In the genomic region with DNA sequence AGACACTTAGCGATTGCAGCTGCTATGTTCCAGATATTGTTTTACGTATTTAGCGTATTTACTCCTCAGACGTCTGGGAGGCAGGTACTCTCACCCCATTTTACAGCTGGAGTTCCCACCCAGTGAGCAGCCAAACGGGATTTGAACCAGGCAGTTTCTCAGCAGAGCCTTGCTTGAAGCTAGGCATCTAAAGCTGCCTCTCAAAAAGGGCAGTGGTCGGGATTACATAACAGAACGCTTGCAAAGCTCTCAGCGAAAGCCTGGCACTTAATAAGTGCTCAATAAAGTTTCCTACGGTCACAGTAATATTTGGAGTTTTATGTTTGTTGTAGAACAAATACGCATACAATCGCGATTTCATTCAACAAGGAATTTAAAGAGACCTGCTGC, we compare ENCODE assay signal across 10 cellular contexts. TPM values are rescaled to one million over a fixed set of nuclear protein-coding genes. Genes with fewer than 3 reads are reported as not detected.
DNase-seq lines count a peak whose midpoint lies in the region; ATAC-seq, FAIRE-seq and TF ChIP-seq lines count a peak whose summit lies in the region.
"Had no signal": no experiment of that assay in that cellular context is flagged by ENCODE, and none has a peak within 500 bp of the region (broad histone marks: within the 10 kb centered on the region; RNA-seq: fewer than 3 reads in every experiment).

No MANE protein-coding gene starts in this region.

- peak overlapping the region; percentile 85 for H3K4me2 ChIP-seq in BLaER1
- H3K4me2 ChIP-seq in GM12878 (ENCODE audit: control insufficient read depth, insufficient read depth), result peak overlapping the region; percentile 97; the same call in 1 of the 2 replicates

- CTCF ChIA-PET in GM12878 (lab: Yijun Ruan, JAX), result interaction anchor here (0.9 to 2.0 kb wide), 6 partner anchors 29 to 306 kb away, joined by 3 to 5 read pairs (median 4); partner anchors contain the start of gene ALAD
- CTCF ChIA-PET in naive thymus-derived CD4-positive, alpha-beta T cell (lab: Charles Lee), result interaction anchor here (0.5 to 0.6 kb wide), 3 partner anchors 39 to 308 kb away, joined by 3 to 4 read pairs (median 3); no protein-coding TSS in a partner anchor

- H3K4me3 ChIP-seq in BLaER1 (peak overlapping the region; percentile 79), HL-60 (replicated peaks; ENCODE audit: insufficient read depth, low read length) (peak overlapping the region; percentile 51; the same call in 1 of the 2 replicates), GM12878 (peak overlapping the region; percentile 66; the same call in 1 of the 2 replicates)
- H3K4me3 ChIP-seq in naive thymus-derived CD4-positive, alpha-beta T cell (ENCODE audit: low read length), result peak overlapping the region; percentile 13

- no peaks in the 10 kb centered on the region for H3K79me2 ChIP-seq in GM12878 (ENCODE audit: control insufficient read depth, insufficient read depth, low read length)

- peaks cover 0 to 3% (median 0%) of the 10 kb centered on the region in 5 donors for H3K36me3 Mint-ChIP-seq in naive thymus-derived CD4-positive, alpha-beta T cell

- no peak overlapping the region for H3K27ac ChIP-seq in BLaER1
- H3K27ac ChIP-seq in HL-60 (replicated peaks), result no peak overlapping the region
- H3K27ac ChIP-seq in GM12878 (ENCODE audit: control insufficient read depth, insufficient read depth), result no peak overlapping the region
- no peak overlapping the region for H3K27ac ChIP-seq in naive thymus-derived CD4-positive, alpha-beta T cell (ENCODE audit: low read depth, low read length)

- RAD21 ChIA-PET in GM12878 (lab: Charles Lee; ENCODE audit: unreplicated experiment), result interaction anchor here (1.5 kb wide), 2 partner anchors 10 to 52 kb away, joined by 3 to 4 read pairs; partner anchors contain the start of gene ALAD

- ATAC-seq in GM12878 (no peak), GM19463 (IDR thresholded peaks at IDR 0.05; ENCODE audit: unreplicated experiment) (no peak)
- no peak for ATAC-seq in naive thymus-derived CD4-positive, alpha-beta T cell

- peak overlapping the region; percentile 73 to 86 (median 80) for H3K4me3 Mint-ChIP-seq in naive thymus-derived CD4-positive, alpha-beta T cell

- no TSS peak for BruUV-seq in GM12878 (replicated peaks; lab: Mats Ljungman, UMichigan)

- no peak for TF ChIP-seq EP300 in GM12878 (IDR thresholded peaks at IDR 0.05; ENCODE audit: borderline replicate concordance in 1 of 2, control insufficient read depth in 1 of 2, low read depth in 2 of 2, low read length in 2 of 2)

- SMC1A ChIA-PET in GM12878 (lab: Charles Lee; ENCODE audit: uncharacterized antibody, unreplicated experiment), result interaction anchor here (0.8 to 1.5 kb wide), 2 partner anchors 12 to 39 kb away, joined by 3 to 4 read pairs; no protein-coding TSS in a partner anchor

- TF ChIP-seq RAD21 in GM12878 (IDR thresholded peaks at IDR 0.05; ENCODE audit: insufficient read depth, low read depth, low read length), result no peak

- H3K9me3 Mint-ChIP-seq in naive thymus-derived CD4-positive, alpha-beta T cell, result peaks cover 0 to 2% (median 0%) of the 10 kb centered on the region in 11 donors

- peaks cover 0 to 39% (median 29%) of the 10 kb centered on the region in 5 donors for H3K27me3 Mint-ChIP-seq in naive thymus-derived CD4-positive, alpha-beta T cell

- TF ChIP-seq POLR2A in GM12878 (IDR thresholded peaks at IDR 0.05; ENCODE audit: low read depth, low read length), result no peak

- no peak for FAIRE-seq in GM12878 (lab: Jason Lieb, UNC)
- no peak for FAIRE-seq in HTR-8/SVneo (lab: Jason Lieb, UNC)
- FAIRE-seq: endothelial cell of umbilical vein had no signal

- 45% methylated on average over 12 of the region's 12 CpGs for WGBS in GM12878 (ENCODE audit: insufficient coverage, insufficient replicate concordance, low lambda C conversion rate, missing lambda C conversion rate)

- H4K20me1 ChIP-seq in BLaER1, result no peaks in the 10 kb centered on the region
- no peaks in the 10 kb centered on the region for H4K20me1 ChIP-seq in GM12878 (ENCODE audit: control insufficient read depth, insufficient read depth)

- peaks cover 10 to 49% (median 21%) of the 10 kb centered on the region in 7 donors for H3K4me1 Mint-ChIP-seq in naive thymus-derived CD4-positive, alpha-beta T cell

- H3K36me3 ChIP-seq in BLaER1, result no peaks in the 10 kb centered on the region
- H3K36me3 ChIP-seq in GM12878 (ENCODE audit: control insufficient read depth in 2 of 2, insufficient read depth in 2 of 2, low read length in 1 of 2), result no peaks in the 10 kb centered on the region
- H3K36me3 ChIP-seq in naive thymus-derived CD4-positive, alpha-beta T cell (ENCODE audit: control insufficient read depth in 2 of 3, insufficient read depth in 3 of 3, low read length in 3 of 3), result no peaks in the 10 kb centered on the region

- intact Hi-C loops in GM12878 (cut with micrococcal nuclease; ENCODE audit: unreplicated experiment), result no loop called here
- intact Hi-C loops in naive thymus-derived CD4-positive, alpha-beta T cell (cut with micrococcal nuclease), result loop anchor here (1.0 to 5.0 kb wide), 6 partner anchors 9 to 168 kb away; partner anchors contain the start of genes ALAD (in 1 of the 2), C9orf43 (in 1 of the 2), FKBP15 (in 1 of the 2) and HDHD3 (in 1 of the 2)

- H3K27ac Mint-ChIP-seq in naive thymus-derived CD4-positive, alpha-beta T cell, result peak overlapping the region in 1 of 9 donors; percentile 78

- in situ Hi-C loops in GM12878 (cut with MboI), result no loop called here

- H2AFZ ChIP-seq in GM12878 (ENCODE audit: control insufficient read depth, low read depth, low read length), result no peak overlapping the region; the same call in 1 of the 2 replicates

- H3K9me3 ChIP-seq in BLaER1 (no peaks in the 10 kb centered on the region), GM12878 (replicated peaks; ENCODE audit: control insufficient read depth, insufficient read depth, low read length) (no peaks in the 10 kb centered on the region)
- no peaks in the 10 kb centered on the region for H3K9me3 ChIP-seq in naive thymus-derived CD4-positive, alpha-beta T cell (ENCODE audit: control insufficient read depth in 2 of 3, low read length in 3 of 3)

- H3K4me1 ChIP-seq in BLaER1 (peaks cover 34% of the 10 kb centered on the region), GM12878 (ENCODE audit: control insufficient read depth, insufficient read depth, low read length) (peaks cover 19% of the 10 kb centered on the region)
- H3K4me1 ChIP-seq in naive thymus-derived CD4-positive, alpha-beta T cell (ENCODE audit: control insufficient read depth in 2 of 2, insufficient read depth in 2 of 2, low read length in 2 of 2), result peaks cover 13 to 15% of the 10 kb centered on the region in 2 donors

- POLR2A ChIA-PET in GM12878 (lab: Charles Lee), result interaction anchor here (1.6 kb wide), 1 partner anchor 25 kb away, joined by 3 read pairs; no protein-coding TSS in a partner anchor
- POLR2A ChIA-PET in naive thymus-derived CD4-positive, alpha-beta T cell (lab: Charles Lee), result interaction anchor here (0.8 to 1.6 kb wide), 3 partner anchors 9 to 74 kb away, joined by 3 to 5 read pairs (median 4); partner anchors contain the start of genes CDC26, PRPF4 and WDR31

- DNase-seq in HL-60 (ENCODE audit: low read depth in 1 of 2, low spot score in 1 of 2), result no peak
- DNase-seq in GM12878 (ENCODE audit: low read depth, low spot score), result no peak
- no peak for DNase-seq in naive thymus-derived CD4-positive, alpha-beta T cell
- DNase-seq in middle frontal gyrus (ENCODE audit: extremely low spot score, low spot score), result no peak
- no peak for DNase-seq in HTR-8/SVneo (ENCODE audit: insufficient read length, low spot score)
- no peak for DNase-seq in DMS114 treated with DMSO at 0.1 percent for 48 hours (lab: John Stamatoyannopoulos, UW; ENCODE audit: unreplicated experiment)
- DNase-seq: HCEC 1CT had no signal

- TF ChIP-seq CTCF in HL-60 (IDR thresholded peaks at IDR 0.05; ENCODE audit: insufficient read depth, low read length) (no peak), GM12878 (IDR thresholded peaks at IDR 0.05 in 2 of 3, conservative IDR thresholded peaks at IDR 0.05 in 1 of 3; ENCODE audit: control insufficient read depth in 2 of 3, extremely low read depth in 1 of 3, insufficient read depth in 1 of 3, low read depth in 3 of 3, low read length in 3 of 3) (no peak)

- no peak overlapping the region for H3K9ac ChIP-seq in BLaER1
- H3K9ac ChIP-seq in GM12878 (ENCODE audit: control insufficient read depth, insufficient read depth, low read length), result no peak overlapping the region

- H3K27me3 ChIP-seq in BLaER1 (peaks cover 20% of the 10 kb centered on the region), HL-60 (ENCODE audit: insufficient read depth, poor library complexity, severe bottlenecking) (no peaks in the 10 kb centered on the region), GM12878 (replicated peaks in 1 of 2; ENCODE audit: control insufficient read depth in 2 of 2, insufficient read depth in 2 of 2, low read length in 1 of 2) (no peaks in the 10 kb centered on the region; a peak in 2 of 4 replicates)
- peaks cover 3 to 5% of the 10 kb centered on the region in 2 donors for H3K27me3 ChIP-seq in naive thymus-derived CD4-positive, alpha-beta T cell (ENCODE audit: control insufficient read depth in 2 of 2, insufficient read depth in 2 of 2, low read length in 2 of 2)

RNA-seq across cellular contexts. Expression of gene BSPRY, which starts 0.3 kb away (rescaled TPM):
- total RNA-seq in GM12878 (2013; cell fraction: nucleolus; rRNA removed), result 0.22 and 0.92 TPM in 2 replicates
- total RNA-seq in GM12878 (2014; rRNA removed) (6.3 and 6.5 TPM in 2 replicates), GM12878 (2014; rRNA removed; fragmentation: Illumina TruSeq; extraction: Trizol) (3.3 and 3.8 TPM in 2 replicates), GM12878 (2021) (5.6 and 6.0 TPM in 2 replicates)
- polyA plus RNA-seq in GM12878 (2011; ENCODE audit: low read depth), result 0.87 TPM
- polyA plus RNA-seq in GM12878 (2011; rRNA removed) (0.40 and 0.45 TPM in 2 replicates), GM12878 (2014; fragmentation: Illumina TruSeq; extraction: Trizol) (2.7 and 4.4 TPM in 2 replicates), GM12878 (2014; fragmentation: Nextera tagmentation; extraction: Ambion mirVana) (1 to 10 TPM in 1 of 2 experiments, under 1 TPM in 1; 1.00 to 1.5 TPM), GM12878 (2014; rRNA removed) (6.1 and 6.3 TPM in 2 replicates), GM12878 (2016; fragmentation: Nextera tagmentation; extraction: Ambion mirVana) (1 to 10 TPM; 4.0 to 4.1 TPM)
- 0.53 and 0.55 TPM in 2 replicates for polyA plus RNA-seq in GM12878 (2011; cell fraction: cytosol; rRNA removed)
- polyA plus RNA-seq in GM12878 (2011; cell fraction: nucleus; rRNA removed), result 0.38 and 0.64 TPM in 2 replicates
- polyA plus RNA-seq in GM12878 (2012), result 1.0 and 1.9 TPM in 2 replicates
- polyA minus RNA-seq in GM12878 (2011; rRNA and poly(A)+ RNA removed), result 0.44 and 0.98 TPM in 2 replicates
- polyA minus RNA-seq in GM12878 (2011; cell fraction: cytosol; rRNA and poly(A)+ RNA removed), result not detected in 2 replicates
- 0.19 and 0.24 TPM in 2 replicates for polyA minus RNA-seq in GM12878 (2011; cell fraction: nucleus; rRNA and poly(A)+ RNA removed)
- total RNA-seq in naive thymus-derived CD4-positive, alpha-beta T cell, result 1 to 10 TPM in 2 of 5 experiments, under 1 TPM in 1, not detected in 2; 0.13 to 9.6 (median 1.2) TPM
- under 1 TPM; 0.13 to 0.48 TPM for polyA plus RNA-seq in naive thymus-derived CD4-positive, alpha-beta T cell
- total RNA-seq: endothelial cell of umbilical vein had no signal
- polyA plus RNA-seq: endothelial cell of umbilical vein had no signal

RNA-seq across cellular contexts. Expression of gene WDR31, which starts 9.0 kb away (rescaled TPM):
- 0.71 and 0.84 TPM in 2 replicates for total RNA-seq in GM12878 (2013; cell fraction: nucleolus; rRNA removed)
- 0.40 and 0.65 TPM in 2 replicates for total RNA-seq in GM12878 (2014; rRNA removed)
- 0.72 and 0.97 TPM in 2 replicates for total RNA-seq in GM12878 (2014; rRNA removed; fragmentation: Illumina TruSeq; extraction: Trizol)
- total RNA-seq in GM12878 (2021), result 0.97 and 1.1 TPM in 2 replicates
- polyA plus RNA-seq in GM12878 (2011; ENCODE audit: low read depth), result 0.67 TPM
- polyA plus RNA-seq in GM12878 (2011; rRNA removed), result 0.41 and 0.45 TPM in 2 replicates
- polyA plus RNA-seq in GM12878 (2011; cell fraction: cytosol; rRNA removed), result 0.36 and 0.42 TPM in 2 replicates
- polyA plus RNA-seq in GM12878 (2011; cell fraction: nucleus; rRNA removed), result 0.13 and 0.72 TPM in 2 replicates
- 0.47 and 0.77 TPM in 2 replicates for polyA plus RNA-seq in GM12878 (2012)
- 1.1 and 1.6 TPM in 2 replicates for polyA plus RNA-seq in GM12878 (2014; fragmentation: Illumina TruSeq; extraction: Trizol)
- polyA plus RNA-seq in GM12878 (2014; fragmentation: Nextera tagmentation; extraction: Ambion mirVana), result under 1 TPM; 0.26 to 0.29 TPM
- polyA plus RNA-seq in GM12878 (2014; rRNA removed), result 0.67 and 0.87 TPM in 2 replicates
- 1 to 10 TPM; 1.1 to 1.7 TPM for polyA plus RNA-seq in GM12878 (2016; fragmentation: Nextera tagmentation; extraction: Ambion mirVana)
- 1.2 and 1.7 TPM in 2 replicates for polyA minus RNA-seq in GM12878 (2011; rRNA and poly(A)+ RNA removed)
- 0.21 and 0.53 TPM in 2 replicates for polyA minus RNA-seq in GM12878 (2011; cell fraction: cytosol; rRNA and poly(A)+ RNA removed)
- 0.19 and 0.24 TPM in 2 replicates for polyA minus RNA-seq in GM12878 (2011; cell fraction: nucleus; rRNA and poly(A)+ RNA removed)
- 1 to 10 TPM in 4 of 5 experiments, under 1 TPM in 1; 0.27 to 1.7 (median 1.0) TPM for total RNA-seq in naive thymus-derived CD4-positive, alpha-beta T cell
- under 1 TPM; 0.48 to 0.49 TPM for polyA plus RNA-seq in naive thymus-derived CD4-positive, alpha-beta T cell

RNA-seq across cellular contexts. Expression of gene HDHD3, which starts 27.7 kb away (rescaled TPM):
- total RNA-seq in GM12878 (2013; cell fraction: nucleolus; rRNA removed), result 13.5 and 14.9 TPM in 2 replicates
- 25.7 and 25.9 TPM in 2 replicates for total RNA-seq in GM12878 (2014; rRNA removed)
- 12.1 and 12.4 TPM in 2 replicates for total RNA-seq in GM12878 (2014; rRNA removed; fragmentation: Illumina TruSeq; extraction: Trizol)
- total RNA-seq in GM12878 (2021), result 21.2 and 23.1 TPM in 2 replicates
- polyA plus RNA-seq in GM12878 (2011; ENCODE audit: low read depth), result 6.9 TPM
- 9.6 and 16.5 TPM in 2 replicates for polyA plus RNA-seq in GM12878 (2011; rRNA removed)
- 23.9 and 31.6 TPM in 2 replicates for polyA plus RNA-seq in GM12878 (2011; cell fraction: cytosol; rRNA removed)
- 17.6 TPM in 2 replicates for polyA plus RNA-seq in GM12878 (2011; cell fraction: nucleus; rRNA removed)
- polyA plus RNA-seq in GM12878 (2012), result 13.2 and 13.6 TPM in 2 replicates
- polyA plus RNA-seq in GM12878 (2014; fragmentation: Illumina TruSeq; extraction: Trizol), result 4.0 and 11.4 TPM in 2 replicates
- polyA plus RNA-seq in GM12878 (2014; fragmentation: Nextera tagmentation; extraction: Ambion mirVana), result 1 to 10 TPM; 1.3 to 6.5 TPM
- 29.4 and 29.9 TPM in 2 replicates for polyA plus RNA-seq in GM12878 (2014; rRNA removed)
- polyA plus RNA-seq in GM12878 (2016; fragmentation: Nextera tagmentation; extraction: Ambion mirVana), result 10 to 100 TPM; 19.2 to 22.6 TPM
- 11.0 and 17.0 TPM in 2 replicates for polyA minus RNA-seq in GM12878 (2011; rRNA and poly(A)+ RNA removed)
- polyA minus RNA-seq in GM12878 (2011; cell fraction: cytosol; rRNA and poly(A)+ RNA removed), result 7.1 and 7.7 TPM in 2 replicates
- polyA minus RNA-seq in GM12878 (2011; cell fraction: nucleus; rRNA and poly(A)+ RNA removed), result 9.7 and 13.7 TPM in 2 replicates
- 10 to 100 TPM; 11.3 to 32.2 (median 20.5) TPM for total RNA-seq in naive thymus-derived CD4-positive, alpha-beta T cell
- 10 to 100 TPM; 47.1 to 52.8 TPM for polyA plus RNA-seq in naive thymus-derived CD4-positive, alpha-beta T cell

RNA-seq across cellular contexts. Expression of gene RNF183, which starts 45.9 kb away (rescaled TPM):
- total RNA-seq in GM12878 (2013; cell fraction: nucleolus; rRNA removed), result 0.58 TPM in 1 of 2 replicates, not detected in the other
- total RNA-seq in GM12878 (2014; rRNA removed) (0.05 and 0.06 TPM in 2 replicates), GM12878 (2014; rRNA removed; fragmentation: Illumina TruSeq; extraction: Trizol) (not detected in 2 replicates), GM12878 (2021) (not detected in 2 replicates)
- polyA plus RNA-seq in GM12878 (2011; ENCODE audit: low read depth), result 0.12 TPM
- polyA plus RNA-seq in GM12878 (2011; rRNA removed) (0.26 and 0.75 TPM in 2 replicates), GM12878 (2014; fragmentation: Illumina TruSeq; extraction: Trizol) (0.03 TPM in 1 of 2 replicates, not detected in the other), GM12878 (2014; fragmentation: Nextera tagmentation; extraction: Ambion mirVana) (not detected), GM12878 (2014; rRNA removed) (0.08 TPM in 1 of 2 replicates, not detected in the other), GM12878 (2016; fragmentation: Nextera tagmentation; extraction: Ambion mirVana) (not detected)
- 0.28 and 0.30 TPM in 2 replicates for polyA plus RNA-seq in GM12878 (2011; cell fraction: cytosol; rRNA removed)
- 0.69 and 1.8 TPM in 2 replicates for polyA plus RNA-seq in GM12878 (2011; cell fraction: nucleus; rRNA removed)
- polyA plus RNA-seq in GM12878 (2012), result 0.27 and 0.28 TPM in 2 replicates
- 0.10 TPM in 1 of 2 replicates, not detected in the other for polyA minus RNA-seq in GM12878 (2011; rRNA and poly(A)+ RNA removed)
- not detected in 2 replicates for polyA minus RNA-seq in GM12878 (2011; cell fraction: cytosol; rRNA and poly(A)+ RNA removed)
- 0.12 TPM in 1 of 2 replicates, not detected in the other for polyA minus RNA-seq in GM12878 (2011; cell fraction: nucleus; rRNA and poly(A)+ RNA removed)
- total RNA-seq in naive thymus-derived CD4-positive, alpha-beta T cell, result not detected
- not detected for polyA plus RNA-seq in naive thymus-derived CD4-positive, alpha-beta T cell
- total RNA-seq: endothelial cell of umbilical vein had no signal
- polyA plus RNA-seq: endothelial cell of umbilical vein had no signal

RNA-seq across cellular contexts. Expression of gene ALAD, which starts 52.0 kb away (rescaled TPM):
- 34.6 and 46.8 TPM in 2 replicates for total RNA-seq in GM12878 (2013; cell fraction: nucleolus; rRNA removed)
- total RNA-seq in GM12878 (2014; rRNA removed) (13.1 and 15.7 TPM in 2 replicates), GM12878 (2014; rRNA removed; fragmentation: Illumina TruSeq; extraction: Trizol) (10.3 and 11.9 TPM in 2 replicates), GM12878 (2021) (20.2 and 21.6 TPM in 2 replicates)
- polyA plus RNA-seq in GM12878 (2011; ENCODE audit: low read depth), result 13.2 TPM
- polyA plus RNA-seq in GM12878 (2011; rRNA removed) (8.1 and 10.7 TPM in 2 replicates), GM12878 (2014; fragmentation: Illumina TruSeq; extraction: Trizol) (18.0 and 20.4 TPM in 2 replicates), GM12878 (2014; fragmentation: Nextera tagmentation; extraction: Ambion mirVana) (1 to 10 TPM; 2.4 to 3.9 TPM), GM12878 (2014; rRNA removed) (15.7 and 18.2 TPM in 2 replicates), GM12878 (2016; fragmentation: Nextera tagmentation; extraction: Ambion mirVana) (10 to 100 TPM; 11.6 to 13.8 TPM)
- polyA plus RNA-seq in GM12878 (2011; cell fraction: cytosol; rRNA removed), result 9.4 and 10.4 TPM in 2 replicates
- polyA plus RNA-seq in GM12878 (2011; cell fraction: nucleus; rRNA removed), result 31.0 and 32.1 TPM in 2 replicates
- 16.8 and 19.2 TPM in 2 replicates for polyA plus RNA-seq in GM12878 (2012)
- polyA minus RNA-seq in GM12878 (2011; rRNA and poly(A)+ RNA removed), result 9.1 and 17.1 TPM in 2 replicates
- polyA minus RNA-seq in GM12878 (2011; cell fraction: cytosol; rRNA and poly(A)+ RNA removed), result 3.6 TPM in 2 replicates
- polyA minus RNA-seq in GM12878 (2011; cell fraction: nucleus; rRNA and poly(A)+ RNA removed), result 12.3 and 23.0 TPM in 2 replicates
- 10 to 100 TPM; 25.1 to 45.5 (median 39.1) TPM for total RNA-seq in naive thymus-derived CD4-positive, alpha-beta T cell
- 10 to 100 TPM; 24.2 to 31.4 TPM for polyA plus RNA-seq in naive thymus-derived CD4-positive, alpha-beta T cell

Comparison
In these comparisons a context has a peak if more than half of its experiments do, and no peak if none do; other contexts are left out.
1. H3K4me3 ChIP-seq: peak in every context shown above with its lines; median percentile 79 in BLaER1; 66 in GM12878; 51 in HL-60; 13 in naive thymus-derived CD4-positive, alpha-beta T cell.